24 cellular contexts compared by ENCODE assay signal in the genomic region with DNA sequence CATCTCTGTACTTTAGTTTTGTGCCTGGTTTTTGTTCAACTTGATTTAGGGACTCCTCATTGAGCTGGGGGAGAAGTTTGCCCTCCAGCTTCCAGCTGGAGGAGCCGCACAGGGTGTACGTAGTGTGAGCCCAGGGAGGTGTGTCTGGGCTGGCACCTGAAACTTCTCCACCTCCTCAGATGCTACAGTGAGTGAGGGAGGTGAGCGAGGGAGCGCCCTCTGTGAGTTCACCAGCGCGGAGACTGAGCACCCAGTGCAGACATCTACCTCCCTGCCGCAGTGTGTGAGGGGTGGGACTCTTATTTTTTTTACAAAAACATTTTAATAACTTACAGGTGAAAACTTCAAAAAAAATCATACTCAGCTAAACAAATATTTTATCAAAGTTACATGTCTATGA.
"Had no signal": no experiment of that assay in that cellular context is flagged by ENCODE, and none has a peak within 500 bp of the region (broad histone marks: within the 10 kb centered on the region; RNA-seq: fewer than 3 reads in every experiment).

No MANE protein-coding gene starts in this region.

- ATAC-seq: left colon; left lung; mucosa of descending colon; naive thymus-derived CD4-positive, alpha-beta T cell; natural killer cell treated with Interleukin-12 subunit alpha and Interleukin-12 subunit beta and Interleukin-15 and Interleukin-18, amount 100 ng/mL, for 72 hours; right cardiac atrium; sciatic nerve; stimulated activated effector memory CD8-positive, alpha-beta T cell treated with anti-CD3 and anti-CD28 coated beads, Interleukin-12 subunit alpha, Interleukin-12 subunit beta, amount 100 ng/mL, for 72 hours; upper lobe of right lung had no signal

- H3K9me3 ChIP-seq: left lung, mucosa of descending colon, ovary, suprapubic skin, thoracic aorta, tibial artery, upper lobe of right lung had no signal

- H3K27me3 ChIP-seq: left lung, ovary, suprapubic skin, tibial artery, upper lobe of right lung had no signal

- H3K36me3 Mint-ChIP-seq: natural killer cell treated with Interleukin-12 subunit alpha and Interleukin-12 subunit beta and Interleukin-15 and Interleukin-18, amount 100 ng/mL, for 72 hours; stimulated activated effector memory CD8-positive, alpha-beta T cell treated with anti-CD3 and anti-CD28 coated beads, Interleukin-12 subunit alpha, Interleukin-12 subunit beta, amount 100 ng/mL, for 72 hours had no signal

- H3K4me1 ChIP-seq: suprapubic skin, tibial artery, upper lobe of right lung had no signal

- H3K36me3 ChIP-seq: left lung, ovary, suprapubic skin, thoracic aorta, tibial artery, upper lobe of right lung had no signal

- H3K27ac ChIP-seq: left lung, ovary, skin epidermis, suprapubic skin, thoracic aorta, tibial artery, upper lobe of right lung had no signal

- H3K4me3 ChIP-seq: left lung, lung, mucosa of descending colon, ovary, skin epidermis, suprapubic skin, thoracic aorta, tibial artery, upper lobe of right lung had no signal

- H3K27ac Mint-ChIP-seq: naive thymus-derived CD4-positive, alpha-beta T cell; natural killer cell treated with Interleukin-12 subunit alpha and Interleukin-12 subunit beta and Interleukin-15 and Interleukin-18, amount 100 ng/mL, for 72 hours; stimulated activated effector memory CD8-positive, alpha-beta T cell treated with anti-CD3 and anti-CD28 coated beads, Interleukin-12 subunit alpha, Interleukin-12 subunit beta, amount 100 ng/mL, for 72 hours; stimulated activated naive CD8-positive, alpha-beta T cell treated with anti-CD3 and anti-CD28 coated beads, Interleukin-15, Interleukin-2, amounts not matched to agents 100 ng/mL and 50 ng/mL, for 24 hours had no signal

- H3K4me3 Mint-ChIP-seq: naive thymus-derived CD4-positive, alpha-beta T cell; natural killer cell treated with Interleukin-12 subunit alpha and Interleukin-12 subunit beta and Interleukin-15 and Interleukin-18, amount 100 ng/mL, for 72 hours; neural crest cell; stimulated activated effector memory CD8-positive, alpha-beta T cell treated with anti-CD3 and anti-CD28 coated beads, Interleukin-12 subunit alpha, Interleukin-12 subunit beta, amount 100 ng/mL, for 72 hours; stimulated activated naive CD8-positive, alpha-beta T cell treated with anti-CD3 and anti-CD28 coated beads, Interleukin-15, Interleukin-2, amounts not matched to agents 100 ng/mL and 50 ng/mL, for 24 hours had no signal

- H3K9me3 Mint-ChIP-seq: natural killer cell treated with Interleukin-12 subunit alpha and Interleukin-12 subunit beta and Interleukin-15 and Interleukin-18, amount 100 ng/mL, for 72 hours; neural crest cell; stimulated activated effector memory CD8-positive, alpha-beta T cell treated with anti-CD3 and anti-CD28 coated beads, Interleukin-12 subunit alpha, Interleukin-12 subunit beta, amount 100 ng/mL, for 72 hours; stimulated activated naive CD8-positive, alpha-beta T cell treated with anti-CD3 and anti-CD28 coated beads, Interleukin-15, Interleukin-2, amounts not matched to agents 100 ng/mL and 50 ng/mL, for 24 hours had no signal

- H3K27me3 Mint-ChIP-seq: stimulated activated naive CD8-positive, alpha-beta T cell treated with anti-CD3 and anti-CD28 coated beads, Interleukin-15, Interleukin-2, amounts not matched to agents 100 ng/mL and 50 ng/mL, for 24 hours had no signal

- DNase-seq: kidney glomerular epithelial cell; left colon; left lung; mucosa of descending colon; naive thymus-derived CD4-positive, alpha-beta T cell; ovary; retina; right cardiac atrium; stimulated activated CD4-positive, alpha-beta T cell treated with anti-CD3 and anti-CD28 coated beads, Interleukin-12 subunit alpha, Interleukin-12 subunit beta, amount 100 ng/mL, for 4 hours; stimulated activated CD4-positive, alpha-beta T cell treated with anti-CD3 and anti-CD28 coated beads, Interleukin-15, amount 100 ng/mL, for 24 hours; stimulated activated CD4-positive, alpha-beta T cell treated with anti-CD3 and anti-CD28 coated beads, Interleukin-2, amount 100 ng/mL, for 24 hours; stimulated activated CD4-positive, alpha-beta T cell treated with anti-CD3 and anti-CD28 coated beads, Interleukin-4, amount 100 ng/mL, for 24 hours; stimulated activated naive CD4-positive, alpha-beta T cell; tibial artery; upper lobe of right lung had no signal
